In genomic region chr1:165912638-165913037, GRCh38 we compare ENCODE assay signal across 19 cellular contexts.
"Had no signal": no experiment of that assay in that cellular context is flagged by ENCODE, and none has a peak within 500 bp of the region (broad histone marks: within the 10 kb centered on the region; RNA-seq: fewer than 3 reads in every experiment).

No MANE protein-coding gene starts in this region.

- H3K9me3 ChIP-seq: colonic mucosa, esophagus muscularis mucosa, pancreas, psoas muscle, right atrium auricular region, spleen, thoracic aorta, upper lobe of right lung had no signal

- H3K27me3 ChIP-seq: colonic mucosa, dorsolateral prefrontal cortex, esophagus muscularis mucosa, pancreas, right atrium auricular region, spleen, upper lobe of right lung had no signal

- ATAC-seq: activated T-cell treated with anti-CD3 and anti-CD28 coated beads, Interleukin-2, amount 50 U/mL, for 4 hours; effector memory CD8-positive, alpha-beta T cell; left cardiac atrium; pancreas; psoas muscle; upper lobe of right lung had no signal

- H3K4me3 ChIP-seq: colonic mucosa, dorsolateral prefrontal cortex, esophagus muscularis mucosa, pancreas, psoas muscle, right atrium auricular region, spleen, thoracic aorta, upper lobe of right lung had no signal

- DNase-seq: activated CD4-positive, alpha-beta T cell treated with anti-CD3 and anti-CD28 coated beads, Interleukin-2, amount 50 U/mL, for 4 hours; activated CD8-positive, alpha-beta memory T cell treated with anti-CD3 and anti-CD28 coated beads, Interleukin-2, amount 50 U/mL, for 48 hours; activated naive CD4-positive, alpha-beta T cell treated with Interleukin-2 at 50 U/mL for 16 hours; activated naive CD8-positive, alpha-beta T cell treated with anti-CD3 and anti-CD28 coated beads for 36 hours; activated T-cell treated with anti-CD3 and anti-CD28 coated beads, Interleukin-2, amount 50 U/mL, for 4 hours; colonic mucosa; dorsolateral prefrontal cortex; effector memory CD8-positive, alpha-beta T cell; hippocampal formation; left cardiac atrium; pancreas; psoas muscle; spleen; stimulated activated CD4-positive, alpha-beta T cell treated with anti-CD3 and anti-CD28 coated beads, Interleukin-4, amount 100 ng/mL, for 1 hour; stimulated activated naive CD4-positive, alpha-beta T cell; upper lobe of right lung had no signal

- H3K4me1 ChIP-seq: right atrium auricular region had no signal

- H3K27ac ChIP-seq: dorsolateral prefrontal cortex, pancreas, psoas muscle, right atrium auricular region, spleen, thoracic aorta, upper lobe of right lung had no signal

- H3K36me3 ChIP-seq: colonic mucosa, thoracic aorta, upper lobe of right lung had no signal
